ENCODE assay signal across 1 cellular context in genomic region chr16:3038896-3039295, GRCh38.
TF ChIP-seq lines count a peak whose summit lies in the region.

No MANE protein-coding gene starts in this region.

TF ChIP-seq in K562, 482 proteins besides CTCF, POLR2A, EP300 and RAD21:
- peak; percentile 67 for TF ChIP-seq RBM25 (IDR thresholded peaks at IDR 0.05; ENCODE audit: low read depth, low read length, severe bottlenecking)
- TF ChIP-seq ESRRA (IDR thresholded peaks at IDR 0.05; ENCODE audit: borderline replicate concordance, low read depth): peak; percentile 52; the same call in 1 of the 2 replicates
- TF ChIP-seq GATAD2A (IDR thresholded peaks at IDR 0.05): no peak
- no peak for TF ChIP-seq ZNF561 (CRISPR knock-in tag; conservative IDR thresholded peaks at IDR 0.05)
- 0 out of 2 replicates have a peak, but pooled peaks have one; percentile 33 for TF ChIP-seq BCOR (IDR thresholded peaks at IDR 0.05)
- TF ChIP-seq NKRF (IDR thresholded peaks at IDR 0.05; ENCODE audit: borderline replicate concordance): no peak
- TF ChIP-seq POU5F1 (IDR thresholded peaks at IDR 0.05; ENCODE audit: borderline replicate concordance, low read depth, low read length, partially characterized antibody): no peak
TF ChIP-seq in K562: peak in this region for 3.
